Comparison of ENCODE assay signal across 8 cellular contexts in genomic region chr9:136403538-136403914, GRCh38. TPM values are rescaled to one million over a fixed set of nuclear protein-coding genes. Genes with fewer than 3 reads are reported as not detected.
DNase-seq lines count a peak whose midpoint lies in the region; ATAC-seq lines count a peak whose summit lies in the region.

No MANE protein-coding gene starts in this region.

- peaks cover 50% of the 10 kb centered on the region for H3K36me3 Mint-ChIP-seq in activated CD4-positive, alpha-beta T cell treated with anti-CD3 and anti-CD28 coated beads for 36 hours (ENCODE audit: low read depth)

- POLR2A ChIA-PET in activated CD4-positive, alpha-beta T cell treated with anti-CD3 and anti-CD28 coated beads for 36 hours (lab: Charles Lee), result interaction anchor here (0.7 to 1.2 kb wide), 4 partner anchors 12 to 136 kb away, joined by 3 to 4 read pairs (median 4); no protein-coding TSS in a partner anchor

- intact Hi-C loops in activated CD4-positive, alpha-beta T cell treated with anti-CD3 and anti-CD28 coated beads for 36 hours (cut with DNase I, micrococcal nuclease), result loop anchor here (5.0 kb wide), 4 partner anchors 34 to 496 kb away; partner anchors contain the start of genes CAMSAP1 (in 1 of the 2) and INPP5E (in 1 of the 2)
- intact Hi-C loops in left cardiac atrium (cut with DNase I), result loop anchor here in 1 of 2 donors (5.0 to 10.0 kb wide), 2 partner anchors 59 to 91 kb away; no protein-coding TSS in a partner anchor

- no peaks in the 10 kb centered on the region for H3K9me3 Mint-ChIP-seq in activated CD4-positive, alpha-beta T cell treated with anti-CD3 and anti-CD28 coated beads for 36 hours (ENCODE audit: low read depth)

- ATAC-seq in GM19395 (IDR thresholded peaks at IDR 0.05; ENCODE audit: unreplicated experiment), result peak; percentile 44
- ATAC-seq in activated CD4-positive, alpha-beta T cell treated with anti-CD3 and anti-CD28 coated beads for 36 hours, result peak; percentile 85
- ATAC-seq in GM21723 (IDR thresholded peaks at IDR 0.05; ENCODE audit: unreplicated experiment), result no peak
- no peak for ATAC-seq in left cardiac atrium

- CTCF ChIA-PET in activated CD4-positive, alpha-beta T cell treated with anti-CD3 and anti-CD28 coated beads for 36 hours (lab: Charles Lee), result interaction anchor here (0.5 to 0.8 kb wide), 2 partner anchors 41 to 61 kb away, joined by 3 read pairs; no protein-coding TSS in a partner anchor

- H3K4me1 Mint-ChIP-seq in activated CD4-positive, alpha-beta T cell treated with anti-CD3 and anti-CD28 coated beads for 36 hours, result peaks cover 65% of the 10 kb centered on the region

- H3K4me3 Mint-ChIP-seq in activated CD4-positive, alpha-beta T cell treated with anti-CD3 and anti-CD28 coated beads for 36 hours, result peak overlapping the region; percentile 62

- DNase-seq in activated CD4-positive, alpha-beta T cell treated with anti-CD3 and anti-CD28 coated beads for 36 hours, result peak; percentile 88
- DNase-seq in central memory CD4-positive, alpha-beta T cell, result peak; percentile 79
- DNase-seq in stimulated activated CD8-positive, alpha-beta memory T cell treated with anti-CD3 and anti-CD28 coated beads, Interleukin-4, amount 100 ng/mL, for 24 hours (ENCODE audit: low read depth), result peak; percentile 64
- DNase-seq in hepatic stellate cell (ENCODE audit: low spot score) (no peak), left cardiac atrium (no peak), NCI-H2171 treated with DMSO at 0.1 percent for 48 hours (lab: John Stamatoyannopoulos, UW) (no peak)

- peak overlapping the region; percentile 93 for H3K27ac Mint-ChIP-seq in activated CD4-positive, alpha-beta T cell treated with anti-CD3 and anti-CD28 coated beads for 36 hours

- no peaks in the 10 kb centered on the region for H3K27me3 Mint-ChIP-seq in activated CD4-positive, alpha-beta T cell treated with anti-CD3 and anti-CD28 coated beads for 36 hours

RNA-seq across cellular contexts. Expression of gene SNAPC4, which starts 3.6 kb away (rescaled TPM):
- total RNA-seq in activated CD4-positive, alpha-beta T cell treated with anti-CD3 and anti-CD28 coated beads for 36 hours, result 10 to 100 TPM; 12.4 to 16.8 TPM
- total RNA-seq in left cardiac atrium, result 1 to 10 TPM; 3.4 to 3.8 TPM

RNA-seq across cellular contexts. Expression of gene ENTR1, which starts 6.9 kb away (rescaled TPM):
- 10 to 100 TPM; 57.2 to 67.7 TPM for total RNA-seq in activated CD4-positive, alpha-beta T cell treated with anti-CD3 and anti-CD28 coated beads for 36 hours
- total RNA-seq in left cardiac atrium, result 10 to 100 TPM; 18.1 to 26.6 TPM

RNA-seq across cellular contexts. Expression of gene PMPCA, which starts 6.9 kb away (rescaled TPM):
- total RNA-seq in activated CD4-positive, alpha-beta T cell treated with anti-CD3 and anti-CD28 coated beads for 36 hours, result 100 to 1,000 TPM in 1 of 2 experiments, 10 to 100 TPM in 1; 88.0 to 113 TPM
- 10 to 100 TPM; 49.4 to 66.1 TPM for total RNA-seq in left cardiac atrium

RNA-seq across cellular contexts. Expression of gene CARD9, which starts 30.1 kb away (rescaled TPM):
- total RNA-seq in activated CD4-positive, alpha-beta T cell treated with anti-CD3 and anti-CD28 coated beads for 36 hours, result 1 to 10 TPM in 1 of 2 experiments, under 1 TPM in 1; 0.98 to 1.1 TPM
- 1 to 10 TPM in 1 of 2 donors, under 1 TPM in 1; 0.86 to 2.4 TPM for total RNA-seq in left cardiac atrium

RNA-seq across cellular contexts. Expression of gene INPP5E, which starts 36.1 kb away (rescaled TPM):
- 10 to 100 TPM; 13.5 to 14.1 TPM for total RNA-seq in activated CD4-positive, alpha-beta T cell treated with anti-CD3 and anti-CD28 coated beads for 36 hours
- 10 to 100 TPM in 1 of 2 donors, 1 to 10 TPM in 1; 9.5 to 10.1 TPM for total RNA-seq in left cardiac atrium

Comparison
In these comparisons a context has a peak if more than half of its experiments do, and no peak if none do; other contexts are left out.
1. ATAC-seq: peak in GM19395 (single experiment) and activated CD4-positive, alpha-beta T cell treated with anti-CD3 and anti-CD28 coated beads for 36 hours (single experiment); none in GM21723 (single experiment) and left cardiac atrium (0 of 2).
2. DNase-seq: peak in activated CD4-positive, alpha-beta T cell treated with anti-CD3 and anti-CD28 coated beads for 36 hours (single experiment), central memory CD4-positive, alpha-beta T cell (single experiment) and stimulated activated CD8-positive, alpha-beta memory T cell treated with anti-CD3 and anti-CD28 coated beads, Interleukin-4, amount 100 ng/mL, for 24 hours (single experiment); none in hepatic stellate cell (single experiment), left cardiac atrium (single experiment) and NCI-H2171 treated with DMSO at 0.1 percent for 48 hours (single experiment).